Comparison of ENCODE assay signal across 1 cellular context in the genomic region with DNA sequence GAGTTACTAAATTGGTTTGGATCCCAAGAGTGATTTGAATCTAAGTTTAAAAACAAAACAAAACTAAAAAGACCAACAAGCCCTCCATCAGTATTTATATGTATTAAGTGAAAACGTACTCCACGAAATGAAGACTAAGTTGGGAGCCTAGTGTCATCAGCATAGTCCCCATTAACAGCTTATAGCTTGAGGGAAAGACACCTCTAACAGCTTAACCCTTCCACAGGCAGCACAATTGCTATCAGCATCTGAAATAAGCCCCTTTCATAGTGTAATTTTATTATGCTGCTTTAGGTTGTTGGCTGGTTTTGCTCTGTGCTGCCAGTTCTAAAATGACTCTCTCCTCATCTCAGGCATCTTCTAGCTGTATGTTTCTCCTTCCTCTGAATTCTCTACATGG.
TF ChIP-seq lines count a peak whose summit lies in the region.

No MANE protein-coding gene starts in this region.

TF ChIP-seq in WTC11, 78 proteins besides CTCF, POLR2A, EP300 and RAD21 (continued from another document):
- TF ChIP-seq, protein P1, sequence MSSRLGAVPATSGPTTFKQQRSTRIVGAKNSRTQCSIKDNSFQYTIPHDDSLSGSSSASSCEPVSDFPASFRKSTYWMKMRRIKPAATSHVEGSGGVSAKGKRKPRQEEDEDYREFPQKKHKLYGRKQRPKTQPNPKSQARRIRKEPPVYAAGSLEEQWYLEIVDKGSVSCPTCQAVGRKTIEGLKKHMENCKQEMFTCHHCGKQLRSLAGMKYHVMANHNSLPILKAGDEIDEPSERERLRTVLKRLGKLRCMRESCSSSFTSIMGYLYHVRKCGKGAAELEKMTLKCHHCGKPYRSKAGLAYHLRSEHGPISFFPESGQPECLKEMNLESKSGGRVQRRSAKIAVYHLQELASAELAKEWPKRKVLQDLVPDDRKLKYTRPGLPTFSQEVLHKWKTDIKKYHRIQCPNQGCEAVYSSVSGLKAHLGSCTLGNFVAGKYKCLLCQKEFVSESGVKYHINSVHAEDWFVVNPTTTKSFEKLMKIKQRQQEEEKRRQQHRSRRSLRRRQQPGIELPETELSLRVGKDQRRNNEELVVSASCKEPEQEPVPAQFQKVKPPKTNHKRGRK (CRISPR knock-in tag; IDR thresholded peaks at IDR 0.05; ENCODE audit: borderline replicate concordance): no peak
- TF ChIP-seq MYBL2 (CRISPR knock-in tag; IDR thresholded peaks at IDR 0.05) (no peak), FOXP4 (CRISPR knock-in tag; IDR thresholded peaks at IDR 0.05) (no peak), FOXJ3 (CRISPR knock-in tag; IDR thresholded peaks at IDR 0.05; ENCODE audit: borderline replicate concordance) (no peak), FOXK1 (CRISPR knock-in tag; IDR thresholded peaks at IDR 0.05) (no peak), NR2C2 (CRISPR knock-in tag; IDR thresholded peaks at IDR 0.05) (no peak), IRF2 (CRISPR knock-in tag; IDR thresholded peaks at IDR 0.05; ENCODE audit: borderline replicate concordance, low read depth) (no peak)
- TF ChIP-seq, protein P2, sequence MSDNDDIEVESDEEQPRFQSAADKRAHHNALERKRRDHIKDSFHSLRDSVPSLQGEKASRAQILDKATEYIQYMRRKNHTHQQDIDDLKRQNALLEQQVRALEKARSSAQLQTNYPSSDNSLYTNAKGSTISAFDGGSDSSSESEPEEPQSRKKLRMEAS (CRISPR knock-in tag; IDR thresholded peaks at IDR 0.05): no peak
- TF ChIP-seq, protein P3, sequence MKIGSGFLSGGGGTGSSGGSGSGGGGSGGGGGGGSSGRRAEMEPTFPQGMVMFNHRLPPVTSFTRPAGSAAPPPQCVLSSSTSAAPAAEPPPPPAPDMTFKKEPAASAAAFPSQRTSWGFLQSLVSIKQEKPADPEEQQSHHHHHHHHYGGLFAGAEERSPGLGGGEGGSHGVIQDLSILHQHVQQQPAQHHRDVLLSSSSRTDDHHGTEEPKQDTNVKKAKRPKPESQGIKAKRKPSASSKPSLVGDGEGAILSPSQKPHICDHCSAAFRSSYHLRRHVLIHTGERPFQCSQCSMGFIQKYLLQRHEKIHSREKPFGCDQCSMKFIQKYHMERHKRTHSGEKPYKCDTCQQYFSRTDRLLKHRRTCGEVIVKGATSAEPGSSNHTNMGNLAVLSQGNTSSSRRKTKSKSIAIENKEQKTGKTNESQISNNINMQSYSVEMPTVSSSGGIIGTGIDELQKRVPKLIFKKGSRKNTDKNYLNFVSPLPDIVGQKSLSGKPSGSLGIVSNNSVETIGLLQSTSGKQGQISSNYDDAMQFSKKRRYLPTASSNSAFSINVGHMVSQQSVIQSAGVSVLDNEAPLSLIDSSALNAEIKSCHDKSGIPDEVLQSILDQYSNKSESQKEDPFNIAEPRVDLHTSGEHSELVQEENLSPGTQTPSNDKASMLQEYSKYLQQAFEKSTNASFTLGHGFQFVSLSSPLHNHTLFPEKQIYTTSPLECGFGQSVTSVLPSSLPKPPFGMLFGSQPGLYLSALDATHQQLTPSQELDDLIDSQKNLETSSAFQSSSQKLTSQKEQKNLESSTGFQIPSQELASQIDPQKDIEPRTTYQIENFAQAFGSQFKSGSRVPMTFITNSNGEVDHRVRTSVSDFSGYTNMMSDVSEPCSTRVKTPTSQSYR (CRISPR knock-in tag; IDR thresholded peaks at IDR 0.05): no peak
- TF ChIP-seq, protein P4, sequence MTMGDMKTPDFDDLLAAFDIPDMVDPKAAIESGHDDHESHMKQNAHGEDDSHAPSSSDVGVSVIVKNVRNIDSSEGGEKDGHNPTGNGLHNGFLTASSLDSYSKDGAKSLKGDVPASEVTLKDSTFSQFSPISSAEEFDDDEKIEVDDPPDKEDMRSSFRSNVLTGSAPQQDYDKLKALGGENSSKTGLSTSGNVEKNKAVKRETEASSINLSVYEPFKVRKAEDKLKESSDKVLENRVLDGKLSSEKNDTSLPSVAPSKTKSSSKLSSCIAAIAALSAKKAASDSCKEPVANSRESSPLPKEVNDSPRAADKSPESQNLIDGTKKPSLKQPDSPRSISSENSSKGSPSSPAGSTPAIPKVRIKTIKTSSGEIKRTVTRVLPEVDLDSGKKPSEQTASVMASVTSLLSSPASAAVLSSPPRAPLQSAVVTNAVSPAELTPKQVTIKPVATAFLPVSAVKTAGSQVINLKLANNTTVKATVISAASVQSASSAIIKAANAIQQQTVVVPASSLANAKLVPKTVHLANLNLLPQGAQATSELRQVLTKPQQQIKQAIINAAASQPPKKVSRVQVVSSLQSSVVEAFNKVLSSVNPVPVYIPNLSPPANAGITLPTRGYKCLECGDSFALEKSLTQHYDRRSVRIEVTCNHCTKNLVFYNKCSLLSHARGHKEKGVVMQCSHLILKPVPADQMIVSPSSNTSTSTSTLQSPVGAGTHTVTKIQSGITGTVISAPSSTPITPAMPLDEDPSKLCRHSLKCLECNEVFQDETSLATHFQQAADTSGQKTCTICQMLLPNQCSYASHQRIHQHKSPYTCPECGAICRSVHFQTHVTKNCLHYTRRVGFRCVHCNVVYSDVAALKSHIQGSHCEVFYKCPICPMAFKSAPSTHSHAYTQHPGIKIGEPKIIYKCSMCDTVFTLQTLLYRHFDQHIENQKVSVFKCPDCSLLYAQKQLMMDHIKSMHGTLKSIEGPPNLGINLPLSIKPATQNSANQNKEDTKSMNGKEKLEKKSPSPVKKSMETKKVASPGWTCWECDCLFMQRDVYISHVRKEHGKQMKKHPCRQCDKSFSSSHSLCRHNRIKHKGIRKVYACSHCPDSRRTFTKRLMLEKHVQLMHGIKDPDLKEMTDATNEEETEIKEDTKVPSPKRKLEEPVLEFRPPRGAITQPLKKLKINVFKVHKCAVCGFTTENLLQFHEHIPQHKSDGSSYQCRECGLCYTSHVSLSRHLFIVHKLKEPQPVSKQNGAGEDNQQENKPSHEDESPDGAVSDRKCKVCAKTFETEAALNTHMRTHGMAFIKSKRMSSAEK (CRISPR knock-in tag; IDR thresholded peaks at IDR 0.05; ENCODE audit: borderline replicate concordance): no peak
- TF ChIP-seq, protein P5, sequence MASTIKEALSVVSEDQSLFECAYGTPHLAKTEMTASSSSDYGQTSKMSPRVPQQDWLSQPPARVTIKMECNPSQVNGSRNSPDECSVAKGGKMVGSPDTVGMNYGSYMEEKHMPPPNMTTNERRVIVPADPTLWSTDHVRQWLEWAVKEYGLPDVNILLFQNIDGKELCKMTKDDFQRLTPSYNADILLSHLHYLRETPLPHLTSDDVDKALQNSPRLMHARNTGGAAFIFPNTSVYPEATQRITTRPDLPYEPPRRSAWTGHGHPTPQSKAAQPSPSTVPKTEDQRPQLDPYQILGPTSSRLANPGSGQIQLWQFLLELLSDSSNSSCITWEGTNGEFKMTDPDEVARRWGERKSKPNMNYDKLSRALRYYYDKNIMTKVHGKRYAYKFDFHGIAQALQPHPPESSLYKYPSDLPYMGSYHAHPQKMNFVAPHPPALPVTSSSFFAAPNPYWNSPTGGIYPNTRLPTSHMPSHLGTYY (CRISPR knock-in tag; IDR thresholded peaks at IDR 0.05): no peak
